In the genomic region with DNA sequence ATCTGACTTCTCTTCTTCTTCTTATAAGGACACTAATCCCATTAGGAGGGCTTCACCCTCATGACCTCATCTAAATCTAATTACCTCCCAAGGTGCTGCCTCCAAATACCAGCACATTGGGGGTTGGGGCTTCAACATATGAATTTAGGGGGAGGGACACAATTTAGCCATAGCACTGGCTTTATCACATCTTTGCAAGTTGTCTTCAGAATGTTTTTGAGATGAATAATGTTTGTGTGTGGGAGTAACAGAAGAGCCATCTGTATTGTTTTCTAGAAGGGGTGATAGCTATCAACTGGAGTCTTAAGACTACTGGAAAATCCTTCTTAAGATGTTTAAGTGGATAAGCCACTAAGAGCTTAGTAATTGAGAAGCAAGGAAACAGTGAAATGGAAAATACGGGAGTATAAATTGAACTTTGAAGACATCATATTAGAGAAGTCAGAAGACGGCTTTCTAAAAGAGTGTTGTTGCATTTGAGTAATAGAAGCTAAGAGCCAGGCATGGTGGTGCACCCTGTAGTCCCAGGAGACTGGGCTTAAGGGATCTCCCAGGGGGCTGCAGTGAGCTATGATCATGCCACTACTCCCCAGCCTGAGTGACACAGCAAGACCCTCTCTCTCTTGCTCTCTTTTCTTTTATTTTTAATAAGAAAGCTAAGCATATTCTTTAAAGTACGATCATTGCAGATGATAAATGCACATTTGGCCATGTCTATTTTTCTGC, we compare ENCODE assay signal across 15 cellular contexts.
"Had no signal": no experiment of that assay in that cellular context is flagged by ENCODE, and none has a peak within 500 bp of the region (broad histone marks: within the 10 kb centered on the region; RNA-seq: fewer than 3 reads in every experiment).

No MANE protein-coding gene starts in this region.

- H3K4me1 ChIP-seq: transverse colon had no signal

- H3K27ac ChIP-seq: esophagus muscularis mucosa, transverse colon had no signal

- ATAC-seq: activated CD8-positive, alpha-beta memory T cell treated with anti-CD3 and anti-CD28 coated beads, Interleukin-2, amount 10 ng/mL, durations not matched to agents 7 days and 5 days; stimulated activated naive CD8-positive, alpha-beta T cell treated with anti-CD3 and anti-CD28 coated beads, Interleukin-15, Interleukin-2, amounts not matched to agents 100 U/mL and 50 U/mL, for 24 hours had no signal

- H3K9me3 ChIP-seq: esophagus muscularis mucosa, transverse colon had no signal

- H3K36me3 ChIP-seq: esophagus muscularis mucosa, transverse colon had no signal

- H3K4me3 ChIP-seq: esophagus muscularis mucosa, lung, transverse colon had no signal

- H3K27me3 ChIP-seq: esophagus muscularis mucosa, transverse colon had no signal

- DNase-seq: activated B cell treated with CpG ODN at 0.5 μM for 24 hours; activated CD4-positive, alpha-beta memory T cell treated with anti-CD3 and anti-CD28 coated beads, Interleukin-2, amount 10 ng/mL, durations not matched to agents 7 days and 5 days; activated CD4-positive, alpha-beta T cell treated with anti-CD3 and anti-CD28 coated beads for 4 hours; activated CD8-positive, alpha-beta memory T cell treated with anti-CD3 and anti-CD28 coated beads, Interleukin-2, amount 10 ng/mL, durations not matched to agents 7 days and 5 days; amniotic stem cell; effector CD8-positive, alpha-beta T cell; glutamatergic neuron; hypothalamus; midbrain; nephron progenitor cell; stimulated activated naive CD8-positive, alpha-beta T cell treated with anti-CD3 and anti-CD28 coated beads, Interleukin-15, Interleukin-2, amounts not matched to agents 100 U/mL and 50 U/mL, for 24 hours; T-helper 2 cell; transverse colon had no signal
